Comparison of ENCODE assay signal across 35 cellular contexts in genomic region chr2:185137700-185138099, GRCh38.
"Had no signal": no experiment of that assay in that cellular context is flagged by ENCODE, and none has a peak within 500 bp of the region (broad histone marks: within the 10 kb centered on the region; RNA-seq: fewer than 3 reads in every experiment).

No MANE protein-coding gene starts in this region.

- H3K4me3 ChIP-seq: colonic mucosa, MG63, PC-9 had no signal

- H3K4me1 ChIP-seq: colonic mucosa had no signal

- H3K27ac Mint-ChIP-seq: activated B cell treated with CpG ODN at 0.5 μM for 24 hours; activated CD4-positive, alpha-beta memory T cell treated with anti-CD3 and anti-CD28 coated beads, Interleukin-2, amount 10 ng/mL, durations not matched to agents 7 days and 5 days; activated CD8-positive, alpha-beta memory T cell treated with anti-CD3 and anti-CD28 coated beads, Interleukin-2, amount 10 ng/mL, durations not matched to agents 7 days and 5 days; activated naive CD4-positive, alpha-beta T cell treated with anti-CD3 and anti-CD28 coated beads, Interleukin-2, amount 10 ng/mL, durations not matched to agents 7 days and 5 days; activated naive CD8-positive, alpha-beta T cell; activated naive CD8-positive, alpha-beta T cell treated with anti-CD3 and anti-CD28 coated beads, Interleukin-2, amount 50 U/mL, for 24 hours had no signal

- H3K27me3 ChIP-seq: colonic mucosa, MG63 had no signal

- H3K36me3 Mint-ChIP-seq: activated CD8-positive, alpha-beta memory T cell treated with anti-CD3 and anti-CD28 coated beads, Interleukin-2, amount 10 ng/mL, durations not matched to agents 7 days and 5 days; activated naive CD4-positive, alpha-beta T cell treated with anti-CD3 and anti-CD28 coated beads, Interleukin-2, amount 10 ng/mL, durations not matched to agents 7 days and 5 days; activated naive CD8-positive, alpha-beta T cell; brain had no signal

- H3K36me3 ChIP-seq: colonic mucosa, MG63 had no signal

- H3K4me3 Mint-ChIP-seq: activated B cell treated with CpG ODN at 0.5 μM for 24 hours; activated CD4-positive, alpha-beta memory T cell treated with anti-CD3 and anti-CD28 coated beads, Interleukin-2, amount 10 ng/mL, durations not matched to agents 7 days and 5 days; activated CD8-positive, alpha-beta memory T cell treated with anti-CD3 and anti-CD28 coated beads, Interleukin-2, amount 10 ng/mL, durations not matched to agents 7 days and 5 days; activated naive CD4-positive, alpha-beta T cell treated with anti-CD3 and anti-CD28 coated beads, Interleukin-2, amount 10 ng/mL, durations not matched to agents 7 days and 5 days; activated naive CD8-positive, alpha-beta T cell; activated naive CD8-positive, alpha-beta T cell treated with anti-CD3 and anti-CD28 coated beads, Interleukin-2, amount 50 U/mL, for 24 hours; brain had no signal

- DNase-seq: activated B cell treated with CpG ODN at 0.5 μM for 24 hours; activated CD4-positive, alpha-beta memory T cell treated with anti-CD3 and anti-CD28 coated beads, Interleukin-2, amount 10 ng/mL, durations not matched to agents 7 days and 5 days; activated CD4-positive, alpha-beta T cell treated with anti-CD3 and anti-CD28 coated beads for 4 hours; activated CD4-positive, alpha-beta T cell treated with anti-CD3 and anti-CD28 coated beads, Interleukin-2, amount 50 U/mL, for 1 hour; activated CD4-positive, CD25-positive, alpha-beta regulatory T cell treated with anti-CD3 and anti-CD28 coated beads, Interleukin-2, amount 50 U/mL, for 72 hours; activated CD8-positive, alpha-beta memory T cell treated with anti-CD3 and anti-CD28 coated beads for 24 hours; activated CD8-positive, alpha-beta memory T cell treated with anti-CD3 and anti-CD28 coated beads, Interleukin-2, amount 10 ng/mL, durations not matched to agents 7 days and 5 days; activated CD8-positive, alpha-beta memory T cell treated with anti-CD3 and anti-CD28 coated beads, Interleukin-2, amount 50 U/mL, for 48 hours; activated effector memory CD4-positive, alpha-beta T cell treated with Interleukin-2 at 50 U/mL for 16 hours; activated naive CD4-positive, alpha-beta T cell treated with anti-CD3 and anti-CD28 coated beads, Interleukin-2, amount 10 ng/mL, durations not matched to agents 7 days and 5 days; activated naive CD8-positive, alpha-beta T cell treated with anti-CD3 and anti-CD28 coated beads, Interleukin-2, amount 50 U/mL, for 24 hours; activated T-cell treated with anti-CD3 and anti-CD28 coated beads, Interleukin-2, amount 50 U/mL, for 48 hours; anterior cingulate cortex; central memory CD4-positive, alpha-beta T cell; colonic mucosa; Kasumi-1; KG1; MG63; NCI-H1048; NCI-H146; NCI-H187; NCI-H2029 treated with DMSO at 0.1 percent for 48 hours; NCI-H2171; NCI-H510A; NCI-H526; PC-9; SW 1271; T-helper 1 cell; T-helper 2 cell; T-helper 9 cell had no signal

- H3K4me1 Mint-ChIP-seq: activated B cell treated with CpG ODN at 0.5 μM for 24 hours; activated CD4-positive, alpha-beta memory T cell treated with anti-CD3 and anti-CD28 coated beads, Interleukin-2, amount 10 ng/mL, durations not matched to agents 7 days and 5 days; activated CD8-positive, alpha-beta memory T cell treated with anti-CD3 and anti-CD28 coated beads, Interleukin-2, amount 10 ng/mL, durations not matched to agents 7 days and 5 days; activated naive CD4-positive, alpha-beta T cell treated with anti-CD3 and anti-CD28 coated beads, Interleukin-2, amount 10 ng/mL, durations not matched to agents 7 days and 5 days; activated naive CD8-positive, alpha-beta T cell treated with anti-CD3 and anti-CD28 coated beads, Interleukin-2, amount 50 U/mL, for 24 hours had no signal

- ATAC-seq: activated CD8-positive, alpha-beta memory T cell treated with anti-CD3 and anti-CD28 coated beads, Interleukin-2, amount 10 ng/mL, durations not matched to agents 7 days and 5 days; activated naive CD8-positive, alpha-beta T cell treated with anti-CD3 and anti-CD28 coated beads, Interleukin-2, amount 50 U/mL, for 24 hours; Right ventricle myocardium inferior had no signal

- H3K27me3 Mint-ChIP-seq: activated B cell treated with CpG ODN at 0.5 μM for 24 hours; activated CD4-positive, alpha-beta memory T cell treated with anti-CD3 and anti-CD28 coated beads, Interleukin-2, amount 10 ng/mL, durations not matched to agents 7 days and 5 days; activated CD8-positive, alpha-beta memory T cell treated with anti-CD3 and anti-CD28 coated beads, Interleukin-2, amount 10 ng/mL, durations not matched to agents 7 days and 5 days; activated naive CD4-positive, alpha-beta T cell treated with anti-CD3 and anti-CD28 coated beads, Interleukin-2, amount 10 ng/mL, durations not matched to agents 7 days and 5 days; activated naive CD8-positive, alpha-beta T cell; activated naive CD8-positive, alpha-beta T cell treated with anti-CD3 and anti-CD28 coated beads, Interleukin-2, amount 50 U/mL, for 24 hours; brain had no signal

- H3K27ac ChIP-seq: colonic mucosa, PC-9, RWPE1, VCaP had no signal

- H2AFZ ChIP-seq: PC-9 had no signal

- H3K4me2 ChIP-seq: PC-9 had no signal
